ENCODE assay signal across 38 cellular contexts in genomic region chr2:832635-833034, GRCh38.
"Had no signal": no experiment of that assay in that cellular context is flagged by ENCODE, and none has a peak within 500 bp of the region (broad histone marks: within the 10 kb centered on the region; RNA-seq: fewer than 3 reads in every experiment).

No MANE protein-coding gene starts in this region.

- H3K9me3 Mint-ChIP-seq: activated naive CD4-positive, alpha-beta T cell treated with anti-CD3 and anti-CD28 coated beads for 36 hours; activated naive CD4-positive, alpha-beta T cell treated with anti-CD3 and anti-CD28 coated beads, Interleukin-2, amount 10 ng/mL, durations not matched to agents 7 days and 5 days; activated naive CD4-positive, alpha-beta T cell treated with anti-CD3 and anti-CD28 coated beads, Interleukin-2, amount 50 U/mL, for 24 hours; activated naive CD4-positive, alpha-beta T cell treated with anti-CD3 and anti-CD28 coated beads, Interleukin-2, amount 50 U/mL, for 72 hours; activated naive CD8-positive, alpha-beta T cell treated with anti-CD3 and anti-CD28 coated beads for 36 hours; activated naive CD8-positive, alpha-beta T cell treated with anti-CD3 and anti-CD28 coated beads, Interleukin-2, amount 10 ng/mL, durations not matched to agents 7 days and 5 days; activated naive CD8-positive, alpha-beta T cell treated with anti-CD3 and anti-CD28 coated beads, Interleukin-2, amount 50 U/mL, for 24 hours; activated T-cell treated with anti-CD3 and anti-CD28 coated beads, Interleukin-2, amount 50 U/mL, for 24 hours; activated T-cell treated with anti-CD3 and anti-CD28 coated beads, Interleukin-2, amount 50 U/mL, for 4 hours; activated T-cell treated with anti-CD3 and anti-CD28 coated beads, Interleukin-2, amount 50 U/mL, for 72 hours; activated T-helper 1 cell treated with anti-CD3 and anti-CD28 coated beads, Interleukin-12 subunit alpha, Interleukin-12 subunit beta, Interleukin-2, Interleukin-4 antibody, amounts not matched to agents 30 ng/mL and 10 ng/mL and 1 ng/mL, durations not matched to agents 14 hours and 24 hours and 36 hours; activated T-helper 17 cell treated with anti-CD3 and anti-CD28 coated beads, Interleukin-2, amount 50 U/mL, for 72 hours; activated T-helper 2 cell treated with anti-CD3 and anti-CD28 coated beads, Interferon-gamma antibody, Interleukin-2, Interleukin-4, amounts not matched to agents 10 μg/mL and 5 μg/mL and 100 μg/mL, durations not matched to agents 14 hours and 24 hours and 36 hours; central memory CD8-positive, alpha-beta T cell had no signal

- ATAC-seq: body of pancreas had no signal

- H3K36me3 Mint-ChIP-seq: activated naive CD4-positive, alpha-beta T cell treated with anti-CD3 and anti-CD28 coated beads, Interleukin-2, amount 10 ng/mL, durations not matched to agents 7 days and 5 days; activated naive CD4-positive, alpha-beta T cell treated with anti-CD3 and anti-CD28 coated beads, Interleukin-2, amount 50 U/mL, for 24 hours; activated naive CD4-positive, alpha-beta T cell treated with anti-CD3 and anti-CD28 coated beads, Interleukin-2, amount 50 U/mL, for 72 hours; activated naive CD8-positive, alpha-beta T cell; activated naive CD8-positive, alpha-beta T cell treated with anti-CD3 and anti-CD28 coated beads, Interleukin-2, amount 10 ng/mL, durations not matched to agents 7 days and 5 days; brain had no signal

- H3K4me3 ChIP-seq: adrenal gland, ascending aorta, body of pancreas, breast epithelium, cardiac muscle cell had no signal

- H3K27ac ChIP-seq: adrenal gland, ascending aorta, body of pancreas, brain microvascular endothelial cell, breast epithelium, cardiac muscle cell had no signal

- H3K4me3 Mint-ChIP-seq: activated naive CD4-positive, alpha-beta T cell treated with anti-CD3 and anti-CD28 coated beads for 36 hours; activated naive CD4-positive, alpha-beta T cell treated with anti-CD3 and anti-CD28 coated beads, Interleukin-2, amount 10 ng/mL, durations not matched to agents 7 days and 5 days; activated naive CD4-positive, alpha-beta T cell treated with anti-CD3 and anti-CD28 coated beads, Interleukin-2, amount 50 U/mL, for 24 hours; activated naive CD8-positive, alpha-beta T cell; activated naive CD8-positive, alpha-beta T cell treated with anti-CD3 and anti-CD28 coated beads for 36 hours; activated naive CD8-positive, alpha-beta T cell treated with anti-CD3 and anti-CD28 coated beads, Interleukin-2, amount 10 ng/mL, durations not matched to agents 7 days and 5 days; activated naive CD8-positive, alpha-beta T cell treated with anti-CD3 and anti-CD28 coated beads, Interleukin-2, amount 50 U/mL, for 24 hours; activated T-cell treated with anti-CD3 and anti-CD28 coated beads, Interleukin-2, amount 50 U/mL, for 24 hours; activated T-cell treated with anti-CD3 and anti-CD28 coated beads, Interleukin-2, amount 50 U/mL, for 4 hours; activated T-cell treated with anti-CD3 and anti-CD28 coated beads, Interleukin-2, amount 50 U/mL, for 72 hours; activated T-helper 1 cell treated with anti-CD3 and anti-CD28 coated beads, Interleukin-12 subunit alpha, Interleukin-12 subunit beta, Interleukin-2, Interleukin-4 antibody, amounts not matched to agents 30 ng/mL and 10 ng/mL and 1 ng/mL, durations not matched to agents 14 hours and 24 hours and 36 hours; activated T-helper 17 cell treated with anti-CD3 and anti-CD28 coated beads, Interleukin-2, amount 50 U/mL, for 72 hours; brain; central memory CD8-positive, alpha-beta T cell had no signal

- H3K36me3 ChIP-seq: adrenal gland, ascending aorta, brain microvascular endothelial cell, breast epithelium, cardiac muscle cell had no signal

- H3K9me3 ChIP-seq: adrenal gland, ascending aorta, body of pancreas, breast epithelium had no signal

- H3K27ac Mint-ChIP-seq: activated naive CD4-positive, alpha-beta T cell treated with anti-CD3 and anti-CD28 coated beads for 36 hours; activated naive CD4-positive, alpha-beta T cell treated with anti-CD3 and anti-CD28 coated beads, Interleukin-2, amount 10 ng/mL, durations not matched to agents 7 days and 5 days; activated naive CD4-positive, alpha-beta T cell treated with anti-CD3 and anti-CD28 coated beads, Interleukin-2, amount 50 U/mL, for 24 hours; activated naive CD4-positive, alpha-beta T cell treated with anti-CD3 and anti-CD28 coated beads, Interleukin-2, amount 50 U/mL, for 72 hours; activated naive CD8-positive, alpha-beta T cell; activated naive CD8-positive, alpha-beta T cell treated with anti-CD3 and anti-CD28 coated beads for 36 hours; activated naive CD8-positive, alpha-beta T cell treated with anti-CD3 and anti-CD28 coated beads, Interleukin-2, amount 10 ng/mL, durations not matched to agents 7 days and 5 days; activated naive CD8-positive, alpha-beta T cell treated with anti-CD3 and anti-CD28 coated beads, Interleukin-2, amount 50 U/mL, for 24 hours; activated T-cell treated with anti-CD3 and anti-CD28 coated beads, Interleukin-2, amount 50 U/mL, for 24 hours; activated T-cell treated with anti-CD3 and anti-CD28 coated beads, Interleukin-2, amount 50 U/mL, for 72 hours; activated T-helper 1 cell treated with anti-CD3 and anti-CD28 coated beads, Interleukin-12 subunit alpha, Interleukin-12 subunit beta, Interleukin-2, Interleukin-4 antibody, amounts not matched to agents 30 ng/mL and 10 ng/mL and 1 ng/mL, durations not matched to agents 14 hours and 24 hours and 36 hours; activated T-helper 17 cell treated with anti-CD3 and anti-CD28 coated beads, Interleukin-2, amount 50 U/mL, for 72 hours; activated T-helper 2 cell treated with anti-CD3 and anti-CD28 coated beads, Interferon-gamma antibody, Interleukin-2, Interleukin-4, amounts not matched to agents 10 μg/mL and 5 μg/mL and 100 μg/mL, durations not matched to agents 14 hours and 24 hours and 36 hours; brain had no signal

- H3K4me1 Mint-ChIP-seq: activated naive CD4-positive, alpha-beta T cell treated with anti-CD3 and anti-CD28 coated beads, Interleukin-2, amount 10 ng/mL, durations not matched to agents 7 days and 5 days; activated naive CD4-positive, alpha-beta T cell treated with anti-CD3 and anti-CD28 coated beads, Interleukin-2, amount 50 U/mL, for 24 hours; activated T-helper 17 cell treated with anti-CD3 and anti-CD28 coated beads, Interleukin-2, amount 50 U/mL, for 72 hours; central memory CD8-positive, alpha-beta T cell had no signal

- H3K27me3 ChIP-seq: adrenal gland, ascending aorta, brain microvascular endothelial cell, breast epithelium, cardiac muscle cell had no signal

- DNase-seq: activated effector memory CD4-positive, alpha-beta T cell treated with anti-CD3 and anti-CD28 coated beads, Interleukin-2, amount 50 U/mL, for 16 hours; activated effector memory CD4-positive, alpha-beta T cell treated with Interleukin-2 at 50 U/mL for 16 hours; activated gamma-delta T cell; activated gamma-delta T cell treated with Interleukin-2 at 50 U/mL for 16 hours; activated naive CD4-positive, alpha-beta T cell; activated naive CD4-positive, alpha-beta T cell treated with anti-CD3 and anti-CD28 coated beads, Interleukin-2, amount 10 ng/mL, durations not matched to agents 7 days and 5 days; activated naive CD4-positive, alpha-beta T cell treated with anti-CD3 and anti-CD28 coated beads, Interleukin-2, amount 50 U/mL, for 16 hours; activated naive CD4-positive, alpha-beta T cell treated with Interleukin-2 at 50 U/mL for 16 hours; activated naive CD8-positive, alpha-beta T cell treated with anti-CD3 and anti-CD28 coated beads for 36 hours; activated naive CD8-positive, alpha-beta T cell treated with anti-CD3 and anti-CD28 coated beads, Interleukin-2, amount 10 ng/mL, durations not matched to agents 7 days and 5 days; activated naive CD8-positive, alpha-beta T cell treated with anti-CD3 and anti-CD28 coated beads, Interleukin-2, amount 50 U/mL, for 24 hours; activated T-cell treated with anti-CD3 and anti-CD28 coated beads, Interleukin-2, amount 50 U/mL, for 1 hour; activated T-cell treated with anti-CD3 and anti-CD28 coated beads, Interleukin-2, amount 50 U/mL, for 24 hours; activated T-cell treated with anti-CD3 and anti-CD28 coated beads, Interleukin-2, amount 50 U/mL, for 4 hours; activated T-cell treated with anti-CD3 and anti-CD28 coated beads, Interleukin-2, amount 50 U/mL, for 48 hours; adrenal gland; amniotic stem cell; amygdala; anterior cingulate cortex; aorta; body of pancreas; brain microvascular endothelial cell; caudate nucleus; central memory CD4-positive, alpha-beta T cell; cerebellar nuclear complex had no signal

- H3K4me1 ChIP-seq: adrenal gland, body of pancreas had no signal
